Comparison of ENCODE assay signal across 1 cellular context in the genomic region with DNA sequence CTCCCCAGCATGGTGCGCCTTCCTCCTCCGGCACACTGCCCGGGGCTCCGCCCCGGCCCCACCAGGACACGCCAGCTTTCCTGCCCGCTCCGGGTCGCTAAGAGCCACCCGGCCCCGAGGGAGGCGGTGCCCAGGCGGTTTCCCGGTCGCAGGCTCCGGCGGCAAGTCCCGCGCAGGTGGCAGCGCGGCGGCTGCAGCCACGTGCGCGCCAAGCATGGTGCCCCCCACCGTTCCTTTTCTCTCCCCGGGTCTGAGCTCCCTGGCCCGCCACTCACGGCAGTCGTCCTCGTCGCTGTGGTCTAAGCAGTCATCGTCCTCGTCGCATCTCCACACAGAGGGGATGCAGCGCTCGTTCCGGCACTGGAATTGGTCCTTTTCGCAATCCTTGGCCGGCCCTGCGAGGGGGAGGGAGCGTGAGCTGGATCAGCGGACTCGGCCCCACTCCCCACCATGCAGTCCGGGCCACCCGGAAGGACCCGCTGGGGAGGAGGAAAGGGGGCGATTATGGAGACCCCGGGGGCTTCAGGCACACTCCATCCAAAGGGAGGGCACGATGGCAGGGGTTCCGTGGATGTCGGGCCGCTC.
TF ChIP-seq lines count a peak whose summit lies in the region.

No MANE protein-coding gene starts in this region.

TF ChIP-seq in A549, 52 proteins besides CTCF, POLR2A, EP300 and RAD21 (continued from another document):
- TF ChIP-seq, protein P1, sequence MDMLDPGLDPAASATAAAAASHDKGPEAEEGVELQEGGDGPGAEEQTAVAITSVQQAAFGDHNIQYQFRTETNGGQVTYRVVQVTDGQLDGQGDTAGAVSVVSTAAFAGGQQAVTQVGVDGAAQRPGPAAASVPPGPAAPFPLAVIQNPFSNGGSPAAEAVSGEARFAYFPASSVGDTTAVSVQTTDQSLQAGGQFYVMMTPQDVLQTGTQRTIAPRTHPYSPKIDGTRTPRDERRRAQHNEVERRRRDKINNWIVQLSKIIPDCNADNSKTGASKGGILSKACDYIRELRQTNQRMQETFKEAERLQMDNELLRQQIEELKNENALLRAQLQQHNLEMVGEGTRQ (IDR thresholded peaks at IDR 0.05), result no peak
- no peak for TF ChIP-seq ZC3H11A (IDR thresholded peaks at IDR 0.05)
- TF ChIP-seq EHF (CRISPR knock-in tag; IDR thresholded peaks at IDR 0.05), result no peak
- TF ChIP-seq JUN (IDR thresholded peaks at IDR 0.05), result no peak; a peak in 1 of 5 replicates
- peak; percentile 15; the same call in 1 of the 2 replicates for TF ChIP-seq KDM1A (IDR thresholded peaks at IDR 0.05; ENCODE audit: low read depth)
- no peak for TF ChIP-seq ESRRA (IDR thresholded peaks at IDR 0.05; ENCODE audit: borderline replicate concordance, low read length)
- peak; percentile 66; the same call in 1 of the 2 replicates for TF ChIP-seq MYC (IDR thresholded peaks at IDR 0.05; ENCODE audit: borderline replicate concordance, low read length)
- no peak for TF ChIP-seq HEYL (CRISPR knock-in tag; IDR thresholded peaks at IDR 0.05)
- no peak for TF ChIP-seq CHD4 (IDR thresholded peaks at IDR 0.05; ENCODE audit: borderline replicate concordance)
- peak; percentile 75; the same call in 1 of the 2 replicates for TF ChIP-seq TP53 (CRISPR knock-in tag; IDR thresholded peaks at IDR 0.05)
- TF ChIP-seq POLR2AphosphoS2 (conservative IDR thresholded peaks at IDR 0.05; ENCODE audit: low read length), result no peak
- TF ChIP-seq PHF8 (IDR thresholded peaks at IDR 0.05; ENCODE audit: borderline replicate concordance, low read depth), result peak; percentile 24
- TF ChIP-seq RNF2 (IDR thresholded peaks at IDR 0.05; ENCODE audit: borderline replicate concordance, low read depth), result no peak
- no peak for TF ChIP-seq MAZ (IDR thresholded peaks at IDR 0.05; ENCODE audit: borderline replicate concordance, low read depth, low read length)
- peak; percentile 81 for TF ChIP-seq MAX (IDR thresholded peaks at IDR 0.05)
- TF ChIP-seq KDM5A (IDR thresholded peaks at IDR 0.05), result no peak
- TF ChIP-seq, protein P2, sequence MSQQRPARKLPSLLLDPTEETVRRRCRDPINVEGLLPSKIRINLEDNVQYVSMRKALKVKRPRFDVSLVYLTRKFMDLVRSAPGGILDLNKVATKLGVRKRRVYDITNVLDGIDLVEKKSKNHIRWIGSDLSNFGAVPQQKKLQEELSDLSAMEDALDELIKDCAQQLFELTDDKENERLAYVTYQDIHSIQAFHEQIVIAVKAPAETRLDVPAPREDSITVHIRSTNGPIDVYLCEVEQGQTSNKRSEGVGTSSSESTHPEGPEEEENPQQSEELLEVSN (IDR thresholded peaks at IDR 0.05; ENCODE audit: borderline replicate concordance, low read depth), result peak; percentile 64
- TF ChIP-seq BHLHE40 (IDR thresholded peaks at IDR 0.05; ENCODE audit: low read depth, low read length), result no peak
TF ChIP-seq in A549: peak in this region for 8.
